ENCODE assay signal across 12 cellular contexts in the genomic region with DNA sequence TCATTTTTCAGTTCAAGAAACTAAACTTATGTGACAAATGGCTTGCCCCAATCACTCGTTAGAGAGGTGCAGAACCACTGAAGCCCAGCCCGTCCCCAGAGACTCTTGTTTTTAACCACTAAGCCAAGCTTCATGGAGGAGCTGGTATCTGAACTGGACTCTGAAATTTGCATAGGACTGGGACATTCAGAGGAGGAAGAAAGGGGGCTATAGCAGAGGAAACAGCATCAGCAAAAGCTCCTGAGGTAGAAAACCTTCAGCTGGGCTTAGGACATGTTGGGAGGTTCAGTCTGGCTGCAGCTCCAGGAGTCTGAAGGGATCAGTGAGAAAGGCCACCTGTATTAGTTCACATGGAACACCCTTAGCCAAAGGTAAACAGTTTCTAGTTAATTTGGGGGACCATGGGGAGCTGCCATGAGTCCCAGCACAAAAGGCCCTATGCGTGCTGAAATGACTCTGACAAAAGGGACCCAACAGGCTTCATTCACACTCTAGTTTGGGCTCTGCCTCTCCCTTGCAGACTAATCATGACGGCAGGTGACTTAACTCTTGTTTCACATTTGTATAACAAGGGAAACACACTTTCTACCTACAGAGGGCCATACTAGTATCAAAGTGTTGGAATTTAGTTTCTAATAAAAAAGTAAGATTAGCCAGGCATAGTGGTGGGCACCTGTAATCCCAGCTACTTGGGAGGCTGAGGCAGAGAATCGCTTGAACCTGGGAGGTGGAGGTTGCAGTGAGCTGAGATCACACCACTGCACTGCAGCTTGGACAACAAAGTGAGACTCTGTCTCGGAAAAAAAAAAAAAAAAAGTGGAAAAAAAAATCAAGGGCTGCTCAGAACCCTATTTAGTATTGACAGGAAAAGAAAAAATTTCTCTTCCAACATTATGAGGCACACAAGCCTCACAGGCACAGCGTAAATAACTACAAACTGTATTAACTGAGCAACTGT. TPM values are rescaled to one million over a fixed set of nuclear protein-coding genes. Genes with fewer than 3 reads are reported as not detected.
DNase-seq lines count a peak whose midpoint lies in the region; ATAC-seq, FAIRE-seq and TF ChIP-seq lines count a peak whose summit lies in the region.
"Had no signal": no experiment of that assay in that cellular context is flagged by ENCODE, and none has a peak within 500 bp of the region (broad histone marks: within the 10 kb centered on the region; RNA-seq: fewer than 3 reads in every experiment).

No MANE protein-coding gene starts in this region.

- no CpG with 5 or more reads among the region's 7 CpGs for WGBS in trophoblast cell (ENCODE audit: extremely low coverage, insufficient coverage, insufficient read length)

- H3K4me3 ChIP-seq in HUES48 (ENCODE audit: low read depth, low read length): no peak overlapping the region
- H3K4me3 ChIP-seq in trophoblast cell (ENCODE audit: low read depth, low read length): no peak overlapping the region
- no peak overlapping the region for H3K4me3 ChIP-seq in kidney (ENCODE audit: low read length in 2 of 2)
- H3K4me3 ChIP-seq: lung, MG63 had no signal

- no peak overlapping the region for H3K14ac ChIP-seq in trophoblast cell (ENCODE audit: low read length)

- H2AFZ ChIP-seq in trophoblast cell (ENCODE audit: insufficient read depth, low read length, poor library complexity): no peak overlapping the region

- DNase-seq in trophoblast cell (no peak), kidney (no peak), NCI-H526 treated with DMSO at 0.1 percent for 48 hours (lab: John Stamatoyannopoulos, UW) (no peak), islet precursor cell (no peak)
- DNase-seq: foreskin melanocyte, H7, MG63, T1000 had no signal

- no peak overlapping the region for H3K9ac ChIP-seq in HUES48 (ENCODE audit: low read depth, low read length)
- no peak overlapping the region for H3K9ac ChIP-seq in trophoblast cell (ENCODE audit: low read length)
- no peak overlapping the region for H3K9ac ChIP-seq in kidney (ENCODE audit: low read length in 2 of 2)

- H3K18ac ChIP-seq in trophoblast cell (ENCODE audit: low read length): no peak overlapping the region

- H3K36me3 ChIP-seq in HUES48 (ENCODE audit: control insufficient read depth, insufficient read depth, low read length): no peaks in the 10 kb centered on the region; the same call in 1 of the 2 replicates
- peaks cover 4 to 6% of the 10 kb centered on the region in 2 experiments for H3K36me3 ChIP-seq in trophoblast cell (ENCODE audit: control insufficient read depth in 1 of 2, insufficient read depth in 2 of 2, low read length in 2 of 2)
- peaks cover 0 to 2% of the 10 kb centered on the region in 2 donors for H3K36me3 ChIP-seq in kidney (ENCODE audit: control insufficient read depth in 1 of 2, insufficient read depth in 2 of 2, low read length in 2 of 2)
- H3K36me3 ChIP-seq: MG63 had no signal

- no peak overlapping the region for H2BK12ac ChIP-seq in trophoblast cell (ENCODE audit: low read length)

- H3K27ac ChIP-seq in HUES48 (ENCODE audit: low read depth, low read length) (peak overlapping the region; percentile 44), trophoblast cell (ENCODE audit: low read depth, low read length) (no peak overlapping the region), kidney (ENCODE audit: low read depth in 2 of 2, low read length in 2 of 2) (no peak overlapping the region)

- H3K9me3 ChIP-seq in HUES48 (ENCODE audit: control insufficient read depth, insufficient read depth, low read length): peaks cover 9% of the 10 kb centered on the region; the same call in 1 of the 2 replicates
- H3K9me3 ChIP-seq in trophoblast cell (ENCODE audit: insufficient read depth, low read depth, low read length): peaks cover 7% of the 10 kb centered on the region
- H3K9me3 ChIP-seq in kidney (ENCODE audit: control insufficient read depth in 1 of 2, low read length in 2 of 2): no peaks in the 10 kb centered on the region
- H3K9me3 ChIP-seq: MG63 had no signal

- H3K4me1 ChIP-seq in HUES48 (ENCODE audit: control insufficient read depth, insufficient read depth, low read length) (peaks cover 14% of the 10 kb centered on the region; the same call in 1 of the 2 replicates), trophoblast cell (ENCODE audit: control insufficient read depth in 1 of 2, insufficient read depth in 2 of 2, low read length in 2 of 2) (no peaks in the 10 kb centered on the region), kidney (ENCODE audit: control insufficient read depth in 1 of 2, insufficient read depth in 1 of 2, low read depth in 1 of 2, low read length in 2 of 2) (no peaks in the 10 kb centered on the region)

- no peak overlapping the region for H4K8ac ChIP-seq in trophoblast cell (ENCODE audit: low read depth, low read length)

- H3K27me3 ChIP-seq in HUES48 (ENCODE audit: control insufficient read depth, insufficient read depth, low read length): no peaks in the 10 kb centered on the region
- H3K27me3 ChIP-seq in trophoblast cell (ENCODE audit: insufficient read depth, low read length): no peaks in the 10 kb centered on the region
- H3K27me3 ChIP-seq: MG63 had no signal

- peak; percentile 84 for ATAC-seq in GM19324 (IDR thresholded peaks at IDR 0.05; ENCODE audit: low FRiP score, unreplicated experiment)
- ATAC-seq in HG02798 (IDR thresholded peaks at IDR 0.05; ENCODE audit: poor library complexity, unreplicated experiment): peak; percentile 84

- TF ChIP-seq CTCF in kidney (IDR thresholded peaks at IDR 0.05; ENCODE audit: borderline replicate concordance, extremely low read depth, insufficient read depth): no peak

- no peak overlapping the region for H3K4me2 ChIP-seq in trophoblast cell (ENCODE audit: low read length)

- H4K91ac ChIP-seq in trophoblast cell (ENCODE audit: low read depth, low read length): no peak overlapping the region

- no peak overlapping the region for H3K23ac ChIP-seq in trophoblast cell (ENCODE audit: low read length)

- no peak overlapping the region for H4K12ac ChIP-seq in trophoblast cell (ENCODE audit: low read depth, low read length)

- no peak overlapping the region for H2BK120ac ChIP-seq in trophoblast cell (ENCODE audit: insufficient read depth, low read length, poor library complexity)

- H3K79me1 ChIP-seq in trophoblast cell (ENCODE audit: low read length): no peaks in the 10 kb centered on the region

- no peak overlapping the region for H3K4ac ChIP-seq in trophoblast cell (ENCODE audit: low read depth, low read length)

- H3K79me2 ChIP-seq in trophoblast cell (ENCODE audit: control insufficient read depth, insufficient read depth, low read length, poor library complexity): no peaks in the 10 kb centered on the region

- FAIRE-seq in kidney (lab: Jason Lieb, UNC): no peak

- intact Hi-C loops in kidney (cut with DNase I): no loop called here

- no peak overlapping the region for H2BK5ac ChIP-seq in trophoblast cell (ENCODE audit: low read depth, low read length, poor library complexity)

- no peak overlapping the region for H2AK5ac ChIP-seq in trophoblast cell (ENCODE audit: low read length)

RNA-seq across cellular contexts. Expression of a gene that starts 10.2 kb away (rescaled TPM):
- polyA plus RNA-seq in trophoblast cell (2013): 8.0 TPM in 2 replicates
- 6.7 TPM for total RNA-seq in kidney
- polyA plus RNA-seq in kidney (ENCODE audit: insufficient read depth, low read depth, low replicate concordance): 6.2 TPM

RNA-seq across cellular contexts. Expression of a gene that starts 26.5 kb away (rescaled TPM):
- polyA plus RNA-seq in trophoblast cell (2013): 146 and 149 TPM in 2 replicates
- total RNA-seq in kidney: 59.5 TPM
- polyA plus RNA-seq in kidney (ENCODE audit: insufficient read depth, low read depth, low replicate concordance): 197 TPM
